Comparison of ENCODE assay signal across 8 cellular contexts in genomic region chr2:239319261-239319661, GRCh38.
A peak's percentile ranks its signal among the peaks of the same experiment; 100 is the strongest.
DNase-seq lines count a peak whose midpoint lies in the region; ATAC-seq and TF ChIP-seq lines count a peak whose summit lies in the region.

No MANE protein-coding gene starts in this region.

- no peak overlapping the region for H3K4me2 ChIP-seq in smooth muscle cell

- TF ChIP-seq CTCF in heart right ventricle (IDR thresholded peaks at IDR 0.05) (no peak), smooth muscle cell (IDR thresholded peaks at IDR 0.05; ENCODE audit: borderline replicate concordance, insufficient read depth, poor library complexity, severe bottlenecking) (no peak)

- H4K20me1 ChIP-seq in smooth muscle cell (ENCODE audit: low read depth), result peaks cover 20% of the 10 kb centered on the region

- peaks cover 63% of the 10 kb centered on the region for H3K79me2 ChIP-seq in smooth muscle cell (ENCODE audit: low read depth)

- H3K9me3 ChIP-seq in heart right ventricle, result peaks cover 0 to 8% (median 0%) of the 10 kb centered on the region in 11 donors
- H3K9me3 ChIP-seq in smooth muscle cell (replicated peaks; ENCODE audit: low read depth), result no peaks in the 10 kb centered on the region

- 5 to 30% methylated on average over 15 of the region's 15 CpGs for WGBS in heart right ventricle, 2 donors
- 88% methylated on average over 15 of the region's 15 CpGs for WGBS in smooth muscle cell (ENCODE audit: low lambda C conversion rate)

- peaks cover 11 to 61% (median 48%) of the 10 kb centered on the region in 9 donors for H3K4me1 ChIP-seq in heart right ventricle
- peaks cover 19% of the 10 kb centered on the region for H3K4me1 ChIP-seq in smooth muscle cell (ENCODE audit: low read depth)

- H3K27me3 ChIP-seq in heart right ventricle (no peaks in the 10 kb centered on the region), smooth muscle cell (ENCODE audit: low read depth) (no peaks in the 10 kb centered on the region)

- no peak overlapping the region for H2AFZ ChIP-seq in smooth muscle cell (ENCODE audit: low read depth)

- H3K27ac ChIP-seq in heart right ventricle (peak overlapping the region; percentile 16 to 88 (median 80)), smooth muscle cell (ENCODE audit: low read depth) (no peak overlapping the region)

- H3K4me3 ChIP-seq in heart right ventricle, result peak overlapping the region in 9 of 10 donors; percentile 4 to 46 (median 43)
- H3K4me3 ChIP-seq in smooth muscle cell, result peak overlapping the region; percentile 12

- intact Hi-C loops in heart right ventricle (cut with DNase I), result loop anchor here in 6 of 10 donors (5.0 kb wide), 2 partner anchors 78 to 83 kb away; partner anchors contain the start of gene HDAC4 (in 3 of the 6)

- DNase-seq in HCEC 1CT (peak; percentile 19), heart right ventricle (peak in 1 of 2 donors; percentile 45), smooth muscle cell (lab: John Stamatoyannopoulos, UW; ENCODE audit: unreplicated experiment) (no peak), medulla oblongata (ENCODE audit: extremely low spot score) (no peak), GOT3 (lab: John Stamatoyannopoulos, UW) (no peak)
- DNase-seq in activated CD8-positive, alpha-beta memory T cell treated with anti-CD3 and anti-CD28 coated beads, Interleukin-2, amount 50 U/mL, for 48 hours, result peak; percentile 49
- DNase-seq in stimulated activated CD4-positive, alpha-beta T cell treated with anti-CD3 and anti-CD28 coated beads, Interleukin-1b, Interleukin-23, amount 100 ng/mL, for 48 hours, result no peak

- no peak overlapping the region for H3K9ac ChIP-seq in smooth muscle cell (ENCODE audit: low read depth)

- H3K36me3 ChIP-seq in heart right ventricle (no peaks in the 10 kb centered on the region), smooth muscle cell (ENCODE audit: low read depth) (no peaks in the 10 kb centered on the region)

- ATAC-seq in heart right ventricle (peak in 7 of 8 donors; percentile 20 to 71 (median 57)), GM18873 (IDR thresholded peaks at IDR 0.05; ENCODE audit: low FRiP score, unreplicated experiment) (no peak)

- no peaks in the 10 kb centered on the region for H3F3A ChIP-seq in smooth muscle cell (ENCODE audit: low read depth)

Comparison
In these comparisons a context has a peak if more than half of its experiments do, and no peak if none do; other contexts are left out.
1. DNase-seq: peak in HCEC 1CT (single experiment) and activated CD8-positive, alpha-beta memory T cell treated with anti-CD3 and anti-CD28 coated beads, Interleukin-2, amount 50 U/mL, for 48 hours (single experiment); none in smooth muscle cell (single experiment), medulla oblongata (single experiment), GOT3 (single experiment) and stimulated activated CD4-positive, alpha-beta T cell treated with anti-CD3 and anti-CD28 coated beads, Interleukin-1b, Interleukin-23, amount 100 ng/mL, for 48 hours (single experiment).